In the genomic region with DNA sequence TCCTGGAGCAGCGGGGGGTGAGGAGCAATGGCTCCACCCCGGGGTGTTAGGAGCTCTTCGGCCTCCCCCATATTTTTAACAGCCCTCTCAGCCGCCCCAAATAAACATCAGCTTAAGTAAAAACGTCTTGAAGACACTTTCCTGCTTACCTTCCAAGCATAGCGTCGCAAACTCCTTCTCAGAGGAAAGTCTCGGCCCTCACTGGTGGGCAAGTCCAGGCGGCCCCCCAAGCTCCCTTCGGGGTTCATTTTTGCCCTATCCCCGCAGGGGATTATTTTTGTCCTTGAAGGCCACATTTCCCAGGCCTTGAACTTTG, we compare ENCODE assay signal across 7 cellular contexts. TPM values are rescaled to one million over a fixed set of nuclear protein-coding genes. Genes with fewer than 3 reads are reported as not detected.
A peak's percentile ranks its signal among the peaks of the same experiment; 100 is the strongest.
DNase-seq lines count a peak whose midpoint lies in the region; ATAC-seq lines count a peak whose summit lies in the region.

No MANE protein-coding gene starts in this region.

- in situ Hi-C loops in GM23248 (cut with MboI) = no loop called here

- ATAC-seq in sciatic nerve = no peak
- ATAC-seq in HG02852 (IDR thresholded peaks at IDR 0.05; ENCODE audit: unreplicated experiment) = no peak

- H3K9me3 ChIP-seq in GM23248 (ENCODE audit: low read depth) (no peaks in the 10 kb centered on the region), SK-N-MC (ENCODE audit: low read depth, low read length) (no peaks in the 10 kb centered on the region), skeletal muscle tissue (ENCODE audit: control insufficient read depth in 3 of 3, low read length in 3 of 3) (no peaks in the 10 kb centered on the region)

- H3F3A ChIP-seq in GM23248 (ENCODE audit: insufficient read depth) = no peaks in the 10 kb centered on the region

- H3K4me3 ChIP-seq in GM23248 (peak overlapping the region; percentile 56), SK-N-MC (peak overlapping the region; percentile 85), skeletal muscle tissue (ENCODE audit: low read length in 3 of 3) (peak overlapping the region; percentile 71 to 89 (median 77))

- intact Hi-C loops in sciatic nerve (cut with DNase I) = loop anchor here (10.0 kb wide), 1 partner anchor 203 kb away; no protein-coding TSS in a partner anchor

- H3K4me1 ChIP-seq in GM23248 (ENCODE audit: insufficient read depth) = peaks cover 11% of the 10 kb centered on the region; the same call in 1 of the 2 replicates
- H3K4me1 ChIP-seq in skeletal muscle tissue (ENCODE audit: control insufficient read depth in 3 of 3, insufficient read depth in 3 of 3, low read length in 3 of 3) = peaks cover 59 to 63% (median 60%) of the 10 kb centered on the region in 3 donors

- no peak for DNase-seq in GM23248
- peak; percentile 18 for DNase-seq in SK-N-MC (ENCODE audit: low read depth, low spot score)
- peak; percentile 33 for DNase-seq in globus pallidus (ENCODE audit: low spot score)
- DNase-seq in sciatic nerve (ENCODE audit: low spot score) = no peak
- no peak for DNase-seq in Ammon's horn (ENCODE audit: low spot score)

- H3K27me3 ChIP-seq in GM23248 (replicated peaks; ENCODE audit: insufficient read depth) (no peaks in the 10 kb centered on the region), skeletal muscle tissue (ENCODE audit: control insufficient read depth in 3 of 3, insufficient read depth in 3 of 3, low read length in 3 of 3) (no peaks in the 10 kb centered on the region)

- no peak overlapping the region for H3K27ac ChIP-seq in GM23248
- H3K27ac ChIP-seq in SK-N-MC = peak overlapping the region; percentile 17; the same call in 1 of the 2 replicates
- H3K27ac ChIP-seq in skeletal muscle tissue (ENCODE audit: low read depth, low read length) = peak overlapping the region; percentile 90

- 32 to 34% methylated on average over 11 of the region's 11 CpGs for WGBS in GM23248 (ENCODE audit: low coverage in 1 of 2, low lambda C conversion rate in 2 of 2, missing lambda C conversion rate in 2 of 2), 2 experiments

- peak overlapping the region; percentile 57 for H3K4me2 ChIP-seq in GM23248 (ENCODE audit: unreplicated experiment)

- H3K9ac ChIP-seq in GM23248 (0 out of 2 replicates have a peak overlapping the region, but pooled peaks have one; percentile 29), SK-N-MC (ENCODE audit: insufficient read length) (peak overlapping the region; percentile 72), skeletal muscle tissue (ENCODE audit: low read depth in 1 of 3, low read length in 3 of 3) (peak overlapping the region; percentile 86 to 98 (median 96))

- 0 out of 2 replicates have a peak, but pooled peaks cover 3% of the 10 kb centered on the region for H3K79me2 ChIP-seq in GM23248 (ENCODE audit: insufficient read depth)

- H3K9me2 ChIP-seq in GM23248 (ENCODE audit: insufficient read depth) = no peaks in the 10 kb centered on the region

- H4K20me1 ChIP-seq in GM23248 (ENCODE audit: insufficient read depth) = no peaks in the 10 kb centered on the region

- H2AFZ ChIP-seq in GM23248 = no peak overlapping the region

- H3K36me3 ChIP-seq in GM23248 (ENCODE audit: low read depth) = no peaks in the 10 kb centered on the region
- H3K36me3 ChIP-seq in SK-N-MC (ENCODE audit: insufficient read depth, low read length) = peaks cover 51% of the 10 kb centered on the region
- peaks cover 17 to 19% (median 18%) of the 10 kb centered on the region in 3 donors for H3K36me3 ChIP-seq in skeletal muscle tissue (ENCODE audit: control insufficient read depth in 3 of 3, insufficient read depth in 3 of 3, low read length in 3 of 3)

RNA-seq across cellular contexts. Expression of gene RBM38, which starts 0.9 kb away (rescaled TPM):
- 3.7 and 8.1 TPM in 2 replicates for total RNA-seq in GM23248 (2014; rRNA removed; shearing (Covaris generic))
- polyA plus RNA-seq in GM23248 (2016; fragmentation: Nextera tagmentation; extraction: Ambion mirVana) = 1.3 and 2.0 TPM in 2 replicates
- total RNA-seq in skeletal muscle tissue (60.0 TPM), sciatic nerve (28.1 TPM)

RNA-seq across cellular contexts. Expression of gene RAE1, which starts 41.0 kb away (rescaled TPM):
- total RNA-seq in GM23248 (2014; rRNA removed; shearing (Covaris generic)) = 21.5 and 34.7 TPM in 2 replicates
- polyA plus RNA-seq in GM23248 (2016; fragmentation: Nextera tagmentation; extraction: Ambion mirVana) = 54.8 and 55.9 TPM in 2 replicates
- total RNA-seq in skeletal muscle tissue (18.3 TPM), sciatic nerve (17.5 TPM)

Comparison
In these comparisons a context has a peak if more than half of its experiments do, and no peak if none do; other contexts are left out.
1. DNase-seq: peak in SK-N-MC (single experiment) and globus pallidus (single experiment); none in GM23248 (single experiment), sciatic nerve (single experiment) and Ammon's horn (single experiment).
2. H3K9ac ChIP-seq: peak in every context shown above with its lines; median percentile 96 in skeletal muscle tissue; 72 in SK-N-MC; 29 in GM23248.
3. Peak in every context shown above with its lines, with median percentiles within 50 percentile points of each other: H3K4me3 ChIP-seq.